ENCODE assay signal across 7 cellular contexts in genomic region chr7:16644157-16644556, GRCh38. TPM values are rescaled to one million over a fixed set of nuclear protein-coding genes. Genes with fewer than 3 reads are reported as not detected.
A peak's percentile ranks its signal among the peaks of the same experiment; 100 is the strongest.
DNase-seq lines count a peak whose midpoint lies in the region; ATAC-seq and TF ChIP-seq lines count a peak whose summit lies in the region.

No MANE protein-coding gene starts in this region.

- H3K36me3 ChIP-seq in HUES6 (ENCODE audit: control insufficient read depth, insufficient read depth, low read length) (no peaks in the 10 kb centered on the region), spleen (no peaks in the 10 kb centered on the region)

- H3K36me3 Mint-ChIP-seq in activated CD8-positive, alpha-beta T cell treated with anti-CD3 and anti-CD28 coated beads, Interleukin-2, amount 10 ng/mL, durations not matched to agents 7 days and 5 days (ENCODE audit: low read depth): peaks cover 35% of the 10 kb centered on the region
- peaks cover 0 to 2% (median under 1%) of the 10 kb centered on the region in 3 donors for H3K36me3 Mint-ChIP-seq in immature natural killer cell

- WGBS in spleen, 5 donors: 89 to 94% (median 90%) methylated on average over 4 of the region's 4 CpGs

- DNase-seq in activated CD8-positive, alpha-beta T cell treated with anti-CD3 and anti-CD28 coated beads, Interleukin-2, amount 10 ng/mL, durations not matched to agents 7 days and 5 days: no peak
- DNase-seq in immature natural killer cell (no peak), spleen (no peak), NCI-H510A treated with DMSO at 0.1 percent for 48 hours (lab: John Stamatoyannopoulos, UW) (no peak), HCEC 1CT (no peak)
- no peak for DNase-seq in activated CD4-positive, CD25-positive, alpha-beta regulatory T cell (lab: John Stamatoyannopoulos, UW)

- peak overlapping the region; percentile 97 for H3K9ac ChIP-seq in HUES6 (ENCODE audit: low read length)

- CTCF ChIA-PET in activated CD8-positive, alpha-beta T cell treated with anti-CD3 and anti-CD28 coated beads, Interleukin-2, amount 10 ng/mL, durations not matched to agents 7 days and 5 days (lab: Charles Lee): interaction anchor here (1.0 kb wide), 1 partner anchor 11 kb away, joined by 3 read pairs; no protein-coding TSS in a partner anchor

- H3K27me3 ChIP-seq in HUES6 (ENCODE audit: control insufficient read depth, insufficient read depth, low read length) (peaks cover 8% of the 10 kb centered on the region; the same call in 1 of the 2 replicates), spleen (replicated peaks in 1 of 7) (no peaks in the 10 kb centered on the region)

- no peak for TF ChIP-seq CTCF in spleen (IDR thresholded peaks at IDR 0.05 in 8 of 11, conservative IDR thresholded peaks at IDR 0.05 in 3 of 11)

- peak overlapping the region; percentile 98 for H3K4me3 Mint-ChIP-seq in activated CD8-positive, alpha-beta T cell treated with anti-CD3 and anti-CD28 coated beads, Interleukin-2, amount 10 ng/mL, durations not matched to agents 7 days and 5 days
- peak overlapping the region; percentile 96 to 100 (median 100) for H3K4me3 Mint-ChIP-seq in immature natural killer cell

- H3K4me3 ChIP-seq in HUES6 (ENCODE audit: low read depth, low read length) (peak overlapping the region; percentile 98), spleen (peak overlapping the region; percentile 71 to 99 (median 94))

- H3K27ac ChIP-seq in HUES6 (ENCODE audit: low read depth, low read length): no peak overlapping the region
- peak overlapping the region in 5 of 8 donors; percentile 87 to 96 (median 91) for H3K27ac ChIP-seq in spleen

- H3K9me3 ChIP-seq in HUES6 (ENCODE audit: control insufficient read depth, insufficient read depth, low read depth, low read length) (no peaks in the 10 kb centered on the region), spleen (no peaks in the 10 kb centered on the region)

- no peaks in the 10 kb centered on the region for H3K9me3 Mint-ChIP-seq in activated CD8-positive, alpha-beta T cell treated with anti-CD3 and anti-CD28 coated beads, Interleukin-2, amount 10 ng/mL, durations not matched to agents 7 days and 5 days (ENCODE audit: insufficient read depth)
- no peaks in the 10 kb centered on the region for H3K9me3 Mint-ChIP-seq in immature natural killer cell

- H3K4me1 ChIP-seq in HUES6 (ENCODE audit: control insufficient read depth, insufficient read depth, low read length): peaks cover 25% of the 10 kb centered on the region
- peaks cover 23 to 64% (median 51%) of the 10 kb centered on the region in 6 donors for H3K4me1 ChIP-seq in spleen

- ATAC-seq in activated CD8-positive, alpha-beta T cell treated with anti-CD3 and anti-CD28 coated beads, Interleukin-2, amount 10 ng/mL, durations not matched to agents 7 days and 5 days: no peak

- TF ChIP-seq POLR2A in spleen (IDR thresholded peaks at IDR 0.05): no peak

- POLR2A ChIA-PET in activated CD8-positive, alpha-beta T cell treated with anti-CD3 and anti-CD28 coated beads, Interleukin-2, amount 10 ng/mL, durations not matched to agents 7 days and 5 days (lab: Charles Lee): interaction anchor here (3.0 kb wide), 1 partner anchor 223 kb away, joined by 19 read pairs; the partner anchor contains the start of gene CRPPA

- no peaks in the 10 kb centered on the region for H3K27me3 Mint-ChIP-seq in activated CD8-positive, alpha-beta T cell treated with anti-CD3 and anti-CD28 coated beads, Interleukin-2, amount 10 ng/mL, durations not matched to agents 7 days and 5 days (ENCODE audit: low read depth)
- peaks cover 7 to 18% (median 9%) of the 10 kb centered on the region in 3 donors for H3K27me3 Mint-ChIP-seq in immature natural killer cell (ENCODE audit: low read depth in 3 of 3)

- intact Hi-C loops in spleen (cut with DNase I; ENCODE audit: low total_unique reads): no loop called here

- peaks cover 44% of the 10 kb centered on the region for H3K4me1 Mint-ChIP-seq in activated CD8-positive, alpha-beta T cell treated with anti-CD3 and anti-CD28 coated beads, Interleukin-2, amount 10 ng/mL, durations not matched to agents 7 days and 5 days (ENCODE audit: low read depth)
- peaks cover 37 to 71% of the 10 kb centered on the region in 2 donors for H3K4me1 Mint-ChIP-seq in immature natural killer cell

- peak overlapping the region; percentile 79 for H3K27ac Mint-ChIP-seq in activated CD8-positive, alpha-beta T cell treated with anti-CD3 and anti-CD28 coated beads, Interleukin-2, amount 10 ng/mL, durations not matched to agents 7 days and 5 days
- peak overlapping the region; percentile 9 to 96 (median 81) for H3K27ac Mint-ChIP-seq in immature natural killer cell

RNA-seq across cellular contexts. Expression of gene ANKMY2, which starts 1.4 kb away (rescaled TPM):
- total RNA-seq in activated CD8-positive, alpha-beta T cell treated with anti-CD3 and anti-CD28 coated beads, Interleukin-2, amount 10 ng/mL, durations not matched to agents 7 days and 5 days: 10 to 100 TPM; 14.3 to 14.5 TPM
- polyA plus RNA-seq in immature natural killer cell: 10 to 100 TPM; 22.2 to 30.5 (median 24.3) TPM
- total RNA-seq in spleen: 10 to 100 TPM; 10.6 to 19.9 (median 13.4) TPM
- polyA plus RNA-seq in spleen: 1 to 10 TPM; 4.6 to 9.1 (median 5.9) TPM

RNA-seq across cellular contexts. Expression of gene BZW2, which starts 1.8 kb away (rescaled TPM):
- total RNA-seq in activated CD8-positive, alpha-beta T cell treated with anti-CD3 and anti-CD28 coated beads, Interleukin-2, amount 10 ng/mL, durations not matched to agents 7 days and 5 days: 10 to 100 TPM; 59.7 to 62.3 TPM
- 10 to 100 TPM; 35.8 to 47.8 (median 41.2) TPM for polyA plus RNA-seq in immature natural killer cell
- total RNA-seq in spleen: 10 to 100 TPM; 19.4 to 36.8 (median 26.6) TPM
- polyA plus RNA-seq in spleen: 10 to 100 TPM; 23.2 to 40.5 (median 28.8) TPM
